In the genomic region with DNA sequence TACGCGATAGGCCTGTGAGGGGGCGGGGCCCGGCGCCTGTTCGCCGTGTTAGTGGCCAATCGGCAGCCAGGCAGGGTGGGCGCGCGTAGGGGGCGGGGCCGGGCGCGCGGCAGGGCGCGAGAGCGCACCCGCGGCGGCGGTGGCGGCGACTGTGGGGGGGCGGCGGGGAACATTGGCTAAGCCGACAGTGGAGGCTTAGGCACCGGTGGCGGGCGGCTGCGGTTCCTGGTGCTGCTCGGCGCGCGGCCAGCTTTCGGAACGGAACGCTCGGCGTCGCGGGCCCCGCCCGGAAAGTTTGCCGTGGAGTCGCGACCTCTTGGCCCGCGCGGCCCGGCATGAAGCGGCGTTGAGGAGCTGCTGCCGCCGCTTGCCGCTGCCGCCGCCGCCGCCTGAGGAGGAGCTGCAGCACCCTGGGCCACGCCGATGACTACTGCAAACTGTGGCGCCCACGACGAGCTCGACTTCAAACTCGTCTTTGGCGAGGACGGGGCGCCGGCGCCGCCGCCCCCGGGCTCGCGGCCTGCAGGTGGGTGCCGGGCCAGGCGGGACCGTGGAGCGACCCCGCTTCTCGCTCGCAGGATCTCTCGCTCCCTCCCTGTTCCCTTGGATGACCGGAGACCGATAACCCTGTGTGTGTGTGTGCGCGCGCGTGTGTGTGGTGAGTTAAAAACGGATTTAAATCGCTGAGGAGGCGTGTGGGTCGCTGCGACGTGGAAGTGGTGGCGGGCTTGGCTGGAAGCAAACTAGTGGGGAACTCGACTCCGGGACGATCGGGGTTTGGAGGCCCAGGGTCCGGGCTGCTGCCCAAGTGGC, we compare ENCODE assay signal across 8 cellular contexts. TPM values are rescaled to one million over a fixed set of nuclear protein-coding genes. Genes with fewer than 3 reads are reported as not detected.
DNase-seq lines count a peak whose midpoint lies in the region; ATAC-seq and TF ChIP-seq lines count a peak whose summit lies in the region.

Gene NFATC3, plus strand, starts transcription at position 112 of the 813 bp plus-strand sequence. Its CDS starts 312 bp downstream, at position 424.

- ATAC-seq in HG02588 (IDR thresholded peaks at IDR 0.05; ENCODE audit: unreplicated experiment): peak; percentile 52
- ATAC-seq in sciatic nerve: peak; percentile 91

- intact Hi-C loops in sciatic nerve (cut with DNase I): loop anchor here (10.0 kb wide), 1 partner anchor 149 kb away; the partner anchor contains the start of gene ESRP2

- no peak for TF ChIP-seq CTCF in GM13977 (IDR thresholded peaks at IDR 0.05; ENCODE audit: extremely low read depth, insufficient read depth, missing control alignments)

- DNase-seq in GM13977 (ENCODE audit: low spot score) (peak; percentile 97), NCI-H1092 treated with DMSO at 0.1 percent for 48 hours (lab: John Stamatoyannopoulos, UW) (peak; percentile 67), T-helper 9 cell (peak; percentile 99), astrocyte of the hippocampus (ENCODE audit: low read depth, low spot score) (peak; percentile 99), hypothalamus (lab: John Stamatoyannopoulos, UW) (peak in 46 of 51 donors; percentile 36 to 98 (median 94)), sciatic nerve (ENCODE audit: low spot score) (peak; percentile 99), inferior parietal cortex (ENCODE audit: extremely low spot score) (no peak)

- in situ Hi-C loops in GM13977 (cut with MboI; ENCODE audit: low pct_unique_long_range_greater_than_20kb, low sequenced_read_pairs, unreplicated experiment): no loop called here

RNA-seq across cellular contexts. Expression of gene NFATC3, which starts in this region (rescaled TPM):
- 66.4 TPM for total RNA-seq in sciatic nerve
